ENCODE assay signal across 1 cellular context in the genomic region with DNA sequence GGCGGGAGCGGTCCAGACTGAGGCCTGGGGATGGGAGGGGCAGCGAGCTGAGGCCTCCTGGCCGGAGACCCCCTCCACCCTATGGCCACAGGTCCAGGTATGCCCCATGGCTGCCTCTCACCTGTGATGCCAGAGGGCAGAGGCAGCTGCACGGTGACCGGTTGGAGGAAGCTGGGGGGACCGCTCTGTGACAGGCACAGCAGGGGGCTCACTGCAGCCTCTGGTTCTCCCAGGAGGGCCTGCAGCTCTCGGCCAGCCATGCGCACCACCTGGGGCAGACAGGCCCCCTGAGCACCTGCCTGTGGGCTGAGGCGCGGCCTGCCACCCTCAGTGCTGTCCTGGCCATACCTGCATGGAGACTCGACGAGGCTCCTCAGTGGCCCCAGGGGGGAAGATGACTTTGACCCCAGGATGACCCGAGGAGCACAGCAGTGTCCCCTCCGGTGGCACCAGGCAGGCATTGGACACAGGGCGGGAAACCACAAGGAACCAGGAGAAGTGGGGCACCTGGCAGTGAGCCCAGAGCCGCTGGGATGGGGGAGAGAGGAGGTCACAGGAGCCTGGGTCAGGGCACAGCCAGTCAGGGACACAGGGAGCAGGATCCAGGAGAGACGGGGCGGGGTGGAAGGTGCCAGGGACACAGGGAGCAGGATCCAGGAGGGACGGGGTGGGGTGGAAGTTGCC.
TF ChIP-seq lines count a peak whose summit lies in the region.

No MANE protein-coding gene starts in this region.

TF ChIP-seq in GM12878, 131 proteins besides CTCF, POLR2A, EP300 and RAD21:
- TF ChIP-seq CEBPZ (IDR thresholded peaks at IDR 0.05; ENCODE audit: low read depth, low read length) (no peak), ZNF687 (IDR thresholded peaks at IDR 0.05) (no peak), IKZF1 (conservative IDR thresholded peaks at IDR 0.05) (no peak), NR2C2 (IDR thresholded peaks at IDR 0.05; ENCODE audit: borderline replicate concordance, control insufficient read depth, insufficient read length, low read depth) (no peak), PBX3 (IDR thresholded peaks at IDR 0.05; ENCODE audit: insufficient replicate concordance, low read depth, low read length) (no peak), GABPA (IDR thresholded peaks at IDR 0.05; ENCODE audit: low read depth) (no peak), RCOR1 (conservative IDR thresholded peaks at IDR 0.05; ENCODE audit: low read depth, low read length) (no peak), NRF1 (conservative IDR thresholded peaks at IDR 0.05; ENCODE audit: low read depth, low read length) (no peak)
